Comparison of ENCODE assay signal across 8 cellular contexts in genomic region chr7:114085592-114086490, GRCh38.
DNase-seq lines count a peak whose midpoint lies in the region; ATAC-seq and TF ChIP-seq lines count a peak whose summit lies in the region.

No MANE protein-coding gene starts in this region.

- H3K36me3 ChIP-seq in DOHH2 (ENCODE audit: control insufficient read depth, low read length): no peaks in the 10 kb centered on the region

- H3K27me3 Mint-ChIP-seq in activated T-cell treated with anti-CD3 and anti-CD28 coated beads, Interleukin-2, amount 50 U/mL, for 72 hours (ENCODE audit: low read depth): peaks cover 78% of the 10 kb centered on the region
- peaks cover 54 to 62% of the 10 kb centered on the region in 2 donors for H3K27me3 Mint-ChIP-seq in natural killer cell (ENCODE audit: low read depth in 2 of 2)

- peak overlapping the region; percentile 89 to 94 for H3K4me3 Mint-ChIP-seq in activated T-cell treated with anti-CD3 and anti-CD28 coated beads, Interleukin-2, amount 50 U/mL, for 72 hours
- H3K4me3 Mint-ChIP-seq in natural killer cell: peak overlapping the region; percentile 78

- no peaks in the 10 kb centered on the region for H3K9me3 Mint-ChIP-seq in activated T-cell treated with anti-CD3 and anti-CD28 coated beads, Interleukin-2, amount 50 U/mL, for 72 hours
- H3K9me3 Mint-ChIP-seq in natural killer cell: no peaks in the 10 kb centered on the region

- H3K27ac Mint-ChIP-seq in activated T-cell treated with anti-CD3 and anti-CD28 coated beads, Interleukin-2, amount 50 U/mL, for 72 hours: no peak overlapping the region
- no peak overlapping the region for H3K27ac Mint-ChIP-seq in natural killer cell

- H3K4me3 ChIP-seq in DOHH2 (ENCODE audit: low read length): no peak overlapping the region

- no peaks in the 10 kb centered on the region for H4K20me1 ChIP-seq in DOHH2 (ENCODE audit: control insufficient read depth, insufficient read depth, low read depth, low read length)

- H3K27ac ChIP-seq in DOHH2 (ENCODE audit: low read depth, low read length): no peak overlapping the region

- no peak for TF ChIP-seq CTCF in DOHH2 (IDR thresholded peaks at IDR 0.05; ENCODE audit: low read depth, low read length, poor library complexity, severe bottlenecking)
- TF ChIP-seq CTCF in natural killer cell (IDR thresholded peaks at IDR 0.05): no peak

- H3K4me1 ChIP-seq in DOHH2 (ENCODE audit: control insufficient read depth, low read length): no peaks in the 10 kb centered on the region

- no peaks in the 10 kb centered on the region for H3K9me2 ChIP-seq in DOHH2 (replicated peaks; ENCODE audit: control insufficient read depth, low read length)

- H3K79me2 ChIP-seq in DOHH2 (ENCODE audit: control insufficient read depth, low read length): no peaks in the 10 kb centered on the region

- H3K4me1 Mint-ChIP-seq in activated T-cell treated with anti-CD3 and anti-CD28 coated beads, Interleukin-2, amount 50 U/mL, for 72 hours (ENCODE audit: low read depth): peaks cover 34% of the 10 kb centered on the region
- H3K4me1 Mint-ChIP-seq in natural killer cell: peaks cover 7% of the 10 kb centered on the region in 2 donors

- H3K36me3 Mint-ChIP-seq in activated T-cell treated with anti-CD3 and anti-CD28 coated beads, Interleukin-2, amount 50 U/mL, for 72 hours (ENCODE audit: insufficient read depth in 2 of 2): peaks cover 0 to 4% of the 10 kb centered on the region in 2 donors
- peaks cover 6% of the 10 kb centered on the region for H3K36me3 Mint-ChIP-seq in natural killer cell

- DNase-seq in HCEC 1CT: peak; percentile 74
- DNase-seq in NCI-H2227 (lab: John Stamatoyannopoulos, UW; ENCODE audit: unreplicated experiment): peak; percentile 48
- DNase-seq in activated T-cell treated with anti-CD3 and anti-CD28 coated beads, Interleukin-2, amount 50 U/mL, for 72 hours: peak; percentile 31 to 40
- peak; percentile 96 for DNase-seq in fibroblast of the conjunctiva (ENCODE audit: low read depth)
- no peak for DNase-seq in natural killer cell
- no peak for DNase-seq in stimulated activated CD4-positive, alpha-beta T cell treated with anti-CD3 and anti-CD28 coated beads, Interleukin-4, amount 100 ng/mL, for 1 hour

- peak overlapping the region; percentile 23; the same call in 1 of the 2 replicates for H3K4me2 ChIP-seq in DOHH2 (ENCODE audit: low read length)

- H3K9me3 ChIP-seq in DOHH2 (ENCODE audit: control insufficient read depth, insufficient read depth, low read length): peaks cover 4% of the 10 kb centered on the region

- no peaks in the 10 kb centered on the region for H3F3A ChIP-seq in DOHH2 (ENCODE audit: control insufficient read depth, insufficient read depth)

- peaks cover 19% of the 10 kb centered on the region for H3K27me3 ChIP-seq in DOHH2 (ENCODE audit: control insufficient read depth, low read length)

- peak; percentile 55 to 59 for ATAC-seq in activated T-cell treated with anti-CD3 and anti-CD28 coated beads, Interleukin-2, amount 50 U/mL, for 72 hours (replicated peaks in 1 of 2)
- ATAC-seq in natural killer cell (peak in 2 of 3 donors; percentile 35 to 53), HG03460 (IDR thresholded peaks at IDR 0.05; ENCODE audit: unreplicated experiment) (no peak)

- intact Hi-C loops in natural killer cell (cut with micrococcal nuclease): no loop called here

Comparison
In these comparisons a context has a peak if more than half of its experiments do, and no peak if none do; other contexts are left out.
1. DNase-seq: peak in HCEC 1CT (single experiment), NCI-H2227 (single experiment), activated T-cell treated with anti-CD3 and anti-CD28 coated beads, Interleukin-2, amount 50 U/mL, for 72 hours (2 of 2) and fibroblast of the conjunctiva (single experiment); none in natural killer cell (single experiment) and stimulated activated CD4-positive, alpha-beta T cell treated with anti-CD3 and anti-CD28 coated beads, Interleukin-4, amount 100 ng/mL, for 1 hour (single experiment).